ENCODE assay signal across 14 cellular contexts in genomic region chr16:30437511-30438046, GRCh38. TPM values are rescaled to one million over a fixed set of nuclear protein-coding genes. Genes with fewer than 3 reads are reported as not detected.
A peak's percentile ranks its signal among the peaks of the same experiment; 100 is the strongest.
DNase-seq lines count a peak whose midpoint lies in the region; ATAC-seq and TF ChIP-seq lines count a peak whose summit lies in the region.
"Had no signal": no experiment of that assay in that cellular context is flagged by ENCODE, and none has a peak within 500 bp of the region (broad histone marks: within the 10 kb centered on the region; RNA-seq: fewer than 3 reads in every experiment).

No MANE protein-coding gene starts in this region.

- H3K4me3 ChIP-seq in body of pancreas: no peak overlapping the region
- H3K4me3 ChIP-seq: GM12878 had no signal

- 12 to 27% methylated on average over 3 of the region's 3 CpGs for WGBS in body of pancreas, 2 donors

- no peak for TF ChIP-seq CTCF in 22Rv1 (IDR thresholded peaks at IDR 0.05)
- no peak for TF ChIP-seq CTCF in body of pancreas (IDR thresholded peaks at IDR 0.05)

- H3K27me3 ChIP-seq in body of pancreas: no peaks in the 10 kb centered on the region

- TF ChIP-seq POLR2A in body of pancreas (IDR thresholded peaks at IDR 0.05): no peak

- intact Hi-C loops in body of pancreas (cut with DNase I): no loop called here

- H3K9me3 ChIP-seq in body of pancreas: no peaks in the 10 kb centered on the region

- H3K27ac ChIP-seq in 22Rv1 (peak overlapping the region; percentile 69), body of pancreas (peak overlapping the region in 1 of 4 donors; percentile 25)

- H3K36me3 ChIP-seq in body of pancreas (replicated peaks in 1 of 2; ENCODE audit: insufficient read depth in 1 of 2, low read depth in 2 of 2): no peaks in the 10 kb centered on the region

- DNase-seq in NCI-H146 (lab: John Stamatoyannopoulos, UW): peak; percentile 70
- peak in 2 of 4 donors; percentile 12 to 27 for DNase-seq in body of pancreas
- no peak for DNase-seq in medulla oblongata (ENCODE audit: extremely low spot score)
- DNase-seq: activated CD8-positive, alpha-beta T cell treated with anti-CD3 and anti-CD28 coated beads, Interleukin-2, amount 10 ng/mL, durations not matched to agents 7 days and 5 days; activated effector memory CD4-positive, alpha-beta T cell treated with anti-CD3 and anti-CD28 coated beads, Interleukin-2, amount 50 U/mL, for 16 hours; immature natural killer cell; NCI-H226; stimulated activated CD4-positive, alpha-beta T cell treated with anti-CD3 and anti-CD28 coated beads, Interleukin-1b, Interleukin-23, amount 100 ng/mL, for 48 hours; T1000 had no signal

- peak; percentile 30 for ATAC-seq in body of pancreas
- ATAC-seq in HG03342 (IDR thresholded peaks at IDR 0.05; ENCODE audit: unreplicated experiment): no peak
- no peak for ATAC-seq in GM18868 (IDR thresholded peaks at IDR 0.05; ENCODE audit: unreplicated experiment)
- ATAC-seq: activated CD8-positive, alpha-beta T cell treated with anti-CD3 and anti-CD28 coated beads, Interleukin-2, amount 10 ng/mL, durations not matched to agents 7 days and 5 days; GM12878 had no signal

- H3K4me1 ChIP-seq in body of pancreas: peaks cover 9% of the 10 kb centered on the region

RNA-seq across cellular contexts. Expression of gene DCTPP1, which starts 7.7 kb away (rescaled TPM):
- 10 to 100 TPM in 1 of 2 donors, 1 to 10 TPM in 1; 3.3 to 15.0 TPM for total RNA-seq in body of pancreas

RNA-seq across cellular contexts. Expression of gene SEPHS2, which starts 8.1 kb away (rescaled TPM):
- 10 to 100 TPM; 28.0 to 29.6 TPM for total RNA-seq in body of pancreas

RNA-seq across cellular contexts. Expression of gene ZNF771, which starts 30.2 kb away (rescaled TPM):
- total RNA-seq in body of pancreas: 10 to 100 TPM; 16.6 to 18.8 TPM

RNA-seq across cellular contexts. Expression of gene ITGAL, which starts 35.0 kb away (rescaled TPM):
- 1 to 10 TPM; 1.3 to 9.2 TPM for total RNA-seq in body of pancreas
- total RNA-seq: fibroblast of villous mesenchyme had no signal

RNA-seq across cellular contexts. Expression of gene ZNF48, which starts 42.4 kb away (rescaled TPM):
- total RNA-seq in body of pancreas: 10 to 100 TPM in 1 of 2 donors, 1 to 10 TPM in 1; 9.3 to 12.2 TPM
